Comparison of ENCODE assay signal across 2 cellular contexts in the genomic region with DNA sequence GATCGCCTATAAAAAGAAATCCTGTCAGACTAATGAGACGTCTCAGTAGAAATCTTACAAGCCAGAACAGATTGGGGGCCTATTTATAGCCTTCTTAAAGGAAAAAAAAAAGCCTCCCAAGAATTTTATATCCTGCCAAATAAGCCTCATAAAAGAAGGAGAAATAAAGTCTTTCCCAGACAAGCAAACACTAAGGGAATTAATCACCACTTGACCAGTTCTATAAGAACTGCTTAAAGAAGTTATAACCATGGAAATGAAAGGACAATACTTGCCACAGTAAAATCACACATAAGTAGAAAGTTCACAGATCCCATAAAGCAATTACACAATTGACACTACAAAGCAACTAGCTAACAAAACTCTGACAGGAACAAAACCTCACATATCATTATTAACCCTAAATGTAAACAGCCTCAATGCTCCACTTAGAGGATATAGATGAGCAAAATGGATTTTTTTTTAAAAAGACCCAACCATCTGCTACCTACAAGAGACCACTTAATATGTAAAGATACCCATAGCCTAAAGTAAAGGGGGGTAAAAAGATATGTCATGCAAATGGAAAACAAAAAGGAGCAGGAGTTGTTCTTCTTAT.
TF ChIP-seq lines count a peak whose summit lies in the region.

No MANE protein-coding gene starts in this region.

TF ChIP-seq in HepG2, 621 proteins besides CTCF, POLR2A, EP300 and RAD21:
- TF ChIP-seq ZNF337 (CRISPR knock-in tag; IDR thresholded peaks at IDR 0.05; ENCODE audit: borderline replicate concordance, low read depth) (peak; percentile 100), FIP1L1 (IDR thresholded peaks at IDR 0.05; ENCODE audit: borderline replicate concordance, insufficient read depth, low read depth, low read length) (no peak), ZNF256 (CRISPR knock-in tag; conservative IDR thresholded peaks at IDR 0.05) (no peak), SYNCRIP (IDR thresholded peaks at IDR 0.05; ENCODE audit: insufficient read depth, low read depth, low read length) (no peak)
- TF ChIP-seq, protein P1, sequence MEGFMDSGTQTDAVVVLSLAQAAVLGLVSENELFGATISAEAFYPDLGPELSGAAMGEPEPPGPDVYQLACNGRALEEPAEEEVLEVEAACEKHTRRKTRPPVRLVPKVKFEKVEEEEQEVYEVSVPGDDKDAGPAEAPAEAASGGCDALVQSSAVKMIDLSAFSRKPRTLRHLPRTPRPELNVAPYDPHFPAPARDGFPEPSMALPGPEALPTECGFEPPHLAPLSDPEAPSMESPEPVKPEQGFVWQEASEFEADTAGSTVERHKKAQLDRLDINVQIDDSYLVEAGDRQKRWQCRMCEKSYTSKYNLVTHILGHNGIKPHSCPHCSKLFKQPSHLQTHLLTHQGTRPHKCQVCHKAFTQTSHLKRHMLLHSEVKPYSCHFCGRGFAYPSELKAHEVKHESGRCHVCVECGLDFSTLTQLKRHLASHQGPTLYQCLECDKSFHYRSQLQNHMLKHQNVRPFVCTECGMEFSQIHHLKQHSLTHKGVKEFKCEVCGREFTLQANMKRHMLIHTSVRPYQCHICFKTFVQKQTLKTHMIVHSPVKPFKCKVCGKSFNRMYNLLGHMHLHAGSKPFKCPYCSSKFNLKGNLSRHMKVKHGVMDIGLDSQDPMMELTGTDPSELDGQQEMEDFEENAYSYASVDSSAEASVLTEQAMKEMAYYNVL (CRISPR knock-in tag; IDR thresholded peaks at IDR 0.05; ENCODE audit: borderline replicate concordance) = no peak

TF ChIP-seq in H1, 55 proteins besides CTCF, POLR2A, EP300 and RAD21:
- TF ChIP-seq TCF12 (IDR thresholded peaks at IDR 0.05; ENCODE audit: low read depth, low read length) (no peak), FOSL1 (IDR thresholded peaks at IDR 0.05; ENCODE audit: insufficient read depth, low read depth, low read length) (no peak), CHD1 (IDR thresholded peaks at IDR 0.05; ENCODE audit: low read depth, low read length) (no peak), CREB1 (IDR thresholded peaks at IDR 0.05) (no peak)
